ENCODE assay signal across 20 cellular contexts in the genomic region with DNA sequence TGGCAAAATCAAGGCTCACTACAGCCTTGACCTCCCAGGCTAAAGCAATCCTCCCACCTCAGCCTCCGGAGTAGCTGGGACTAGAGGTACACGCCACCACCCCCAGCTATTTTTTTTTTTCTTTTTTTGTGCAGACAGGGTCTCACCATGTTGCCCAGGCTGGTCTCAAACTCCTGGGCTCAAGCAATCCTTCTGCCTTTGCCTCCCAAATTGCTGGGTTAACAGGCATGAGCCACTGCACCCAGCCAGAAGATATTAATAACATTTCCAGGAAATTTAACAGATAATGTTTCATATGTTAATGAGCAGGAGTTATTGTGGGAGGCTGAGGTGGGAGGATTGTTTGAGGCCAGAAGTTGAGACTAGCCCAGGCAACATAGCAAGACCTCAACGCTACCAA.
"Had no signal": no experiment of that assay in that cellular context is flagged by ENCODE, and none has a peak within 500 bp of the region (broad histone marks: within the 10 kb centered on the region; RNA-seq: fewer than 3 reads in every experiment).

No MANE protein-coding gene starts in this region.

- H3K27me3 ChIP-seq: SJSA1 had no signal

- H3K27ac ChIP-seq: KMS-11, SJSA1, SK-N-MC had no signal

- DNase-seq: IMR-90, Kasumi-1, MM.1S, NCI-H1092 treated with DMSO at 0.1 percent for 48 hours, NCI-H1436, NCI-H187, NCI-H2029, NCI-H2081 treated with DMSO at 0.1 percent for 48 hours, NCI-H2171, NCI-H226, NCI-H446, NCI-H510A, NCI-H524 treated with DMSO at 0.1 percent for 48 hours, NCI-H69, NCI-H774, SHP77 treated with DMSO at 0.1 percent for 48 hours had no signal

- H3K4me2 ChIP-seq: KMS-11 had no signal

- H3K9me3 ChIP-seq: SJSA1 had no signal

- H3K9ac ChIP-seq: KMS-11 had no signal

- H3K4me3 ChIP-seq: K562, SJSA1, SK-N-MC had no signal

- H3K36me3 ChIP-seq: SJSA1 had no signal
